Comparison of ENCODE assay signal across 32 cellular contexts in the genomic region with DNA sequence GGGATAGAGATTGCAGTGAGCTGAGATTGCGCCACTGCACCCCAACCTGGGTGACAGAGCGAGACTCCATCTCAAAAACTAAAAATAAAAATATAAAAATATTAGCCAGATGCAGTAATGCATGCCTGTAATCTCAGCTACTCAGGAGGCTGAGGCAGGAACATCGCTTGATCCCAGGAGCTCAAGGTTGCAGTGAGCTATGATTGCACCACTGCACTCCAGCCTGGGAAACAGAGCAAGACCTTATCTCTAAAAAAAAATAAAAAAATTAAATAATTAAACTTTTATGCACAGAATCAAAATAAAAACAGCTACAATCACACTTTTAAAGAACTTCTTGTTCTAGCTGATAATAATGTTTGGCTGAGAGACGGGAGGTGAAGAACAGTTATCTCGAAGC.
"Had no signal": no experiment of that assay in that cellular context is flagged by ENCODE, and none has a peak within 500 bp of the region (broad histone marks: within the 10 kb centered on the region; RNA-seq: fewer than 3 reads in every experiment).

No MANE protein-coding gene starts in this region.

- H3K36me3 ChIP-seq: ascending aorta, brain microvascular endothelial cell, breast epithelium, cardiac muscle cell had no signal

- H3K4me1 ChIP-seq: ascending aorta, body of pancreas, breast epithelium had no signal

- H3K4me3 ChIP-seq: ascending aorta, body of pancreas, breast epithelium, cardiac muscle cell had no signal

- H3K27ac ChIP-seq: ascending aorta, body of pancreas, brain microvascular endothelial cell, breast epithelium, cardiac muscle cell had no signal

- DNase-seq: activated effector memory CD4-positive, alpha-beta T cell treated with anti-CD3 and anti-CD28 coated beads, Interleukin-2, amount 50 U/mL, for 16 hours; activated effector memory CD4-positive, alpha-beta T cell treated with Interleukin-2 at 50 U/mL for 16 hours; activated gamma-delta T cell; activated gamma-delta T cell treated with Interleukin-2 at 50 U/mL for 16 hours; activated naive CD4-positive, alpha-beta T cell; activated naive CD4-positive, alpha-beta T cell treated with anti-CD3 and anti-CD28 coated beads for 36 hours; activated naive CD4-positive, alpha-beta T cell treated with anti-CD3 and anti-CD28 coated beads, Interleukin-2, amount 10 ng/mL, durations not matched to agents 7 days and 5 days; activated naive CD4-positive, alpha-beta T cell treated with anti-CD3 and anti-CD28 coated beads, Interleukin-2, amount 50 U/mL, for 16 hours; activated naive CD4-positive, alpha-beta T cell treated with Interleukin-2 at 50 U/mL for 16 hours; activated naive CD8-positive, alpha-beta T cell treated with anti-CD3 and anti-CD28 coated beads for 36 hours; activated naive CD8-positive, alpha-beta T cell treated with anti-CD3 and anti-CD28 coated beads, Interleukin-2, amount 10 ng/mL, durations not matched to agents 7 days and 5 days; activated naive CD8-positive, alpha-beta T cell treated with anti-CD3 and anti-CD28 coated beads, Interleukin-2, amount 50 U/mL, for 24 hours; activated T-cell treated with anti-CD3 and anti-CD28 coated beads for 4 hours; activated T-cell treated with anti-CD3 and anti-CD28 coated beads, Interleukin-2, amount 50 U/mL, for 1 hour; activated T-cell treated with anti-CD3 and anti-CD28 coated beads, Interleukin-2, amount 50 U/mL, for 24 hours; activated T-cell treated with anti-CD3 and anti-CD28 coated beads, Interleukin-2, amount 50 U/mL, for 4 hours; activated T-cell treated with anti-CD3 and anti-CD28 coated beads, Interleukin-2, amount 50 U/mL, for 48 hours; activated T-cell treated with anti-CD3 and anti-CD28 coated beads, Interleukin-2, amount 50 U/mL, for 72 hours; amniotic stem cell; amygdala; anterior cingulate cortex; aorta; body of pancreas; brain microvascular endothelial cell; caudate nucleus; central memory CD4-positive, alpha-beta T cell; cerebellar nuclear complex had no signal

- ATAC-seq: activated naive CD4-positive, alpha-beta T cell treated with anti-CD3 and anti-CD28 coated beads, Interleukin-2, amount 50 U/mL, for 72 hours; activated naive CD8-positive, alpha-beta T cell treated with anti-CD3 and anti-CD28 coated beads, Interleukin-2, amount 50 U/mL, for 24 hours; activated T-cell treated with anti-CD3 and anti-CD28 coated beads, Interleukin-2, amount 50 U/mL, for 4 hours; activated T-cell treated with anti-CD3 and anti-CD28 coated beads, Interleukin-2, amount 50 U/mL, for 72 hours; activated T-helper 17 cell treated with anti-CD3 and anti-CD28 coated beads, Interleukin-2, amount 50 U/mL, for 72 hours; body of pancreas had no signal

- H3K9me3 ChIP-seq: body of pancreas had no signal

- H3K27me3 ChIP-seq: ascending aorta, body of pancreas, breast epithelium, cardiac muscle cell had no signal
